Comparison of ENCODE assay signal across 1 cellular context in genomic region chr15:57571725-57572124, GRCh38.
A peak's percentile ranks its signal among the peaks of the same experiment; 100 is the strongest.
TF ChIP-seq lines count a peak whose summit lies in the region.

No MANE protein-coding gene starts in this region.

TF ChIP-seq in HepG2, 621 proteins besides CTCF, POLR2A, EP300 and RAD21:
- TF ChIP-seq RAD51 (IDR thresholded peaks at IDR 0.05; ENCODE audit: borderline replicate concordance) (peak; percentile 31; the same call in 1 of the 2 replicates), ZNF703 (CRISPR knock-in tag; IDR thresholded peaks at IDR 0.05; ENCODE audit: borderline replicate concordance) (no peak), GPBP1L1 (CRISPR knock-in tag; IDR thresholded peaks at IDR 0.05) (no peak), IKZF4 (CRISPR knock-in tag; IDR thresholded peaks at IDR 0.05; ENCODE audit: borderline replicate concordance, low read depth, not compliant biosample characterization) (no peak), ARID3A (IDR thresholded peaks at IDR 0.05; ENCODE audit: low read depth, low read length) (no peak), ATF3 (CRISPR knock-in tag; IDR thresholded peaks at IDR 0.05) (no peak), HHEX (CRISPR knock-in tag; IDR thresholded peaks at IDR 0.05) (no peak), POGK (CRISPR knock-in tag; conservative IDR thresholded peaks at IDR 0.05) (no peak)
